14 cellular contexts compared by ENCODE assay signal in the genomic region with DNA sequence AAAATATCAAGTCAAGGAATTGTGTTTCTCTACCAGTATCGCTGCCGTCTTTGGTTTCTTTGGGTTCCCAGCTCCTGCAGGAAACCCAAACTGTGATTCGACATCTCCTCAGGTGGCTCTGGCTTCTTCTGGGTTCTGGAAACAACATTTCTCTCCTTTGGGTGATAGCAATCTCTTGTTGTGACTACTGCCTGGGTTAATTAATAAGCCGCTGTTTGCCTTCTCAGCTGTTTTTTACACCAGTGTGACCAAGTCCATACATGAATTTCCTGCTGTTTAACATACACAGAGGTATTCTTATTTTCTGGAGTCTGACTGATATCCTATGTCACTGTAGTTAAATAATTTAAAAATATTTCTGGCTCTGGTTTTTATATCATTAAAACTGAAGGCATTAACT.
DNase-seq lines count a peak whose midpoint lies in the region; TF ChIP-seq lines count a peak whose summit lies in the region.
"Had no signal": no experiment of that assay in that cellular context is flagged by ENCODE, and none has a peak within 500 bp of the region (broad histone marks: within the 10 kb centered on the region; RNA-seq: fewer than 3 reads in every experiment).

No MANE protein-coding gene starts in this region.

- TF ChIP-seq CTCF in osteocyte (IDR thresholded peaks at IDR 0.05): no peak

- DNase-seq in DMS53 (lab: John Stamatoyannopoulos, UW) (peak; percentile 66), DMS53 treated with DMSO at 0.1 percent for 48 hours (lab: John Stamatoyannopoulos, UW; ENCODE audit: unreplicated experiment) (no peak), kidney tubule cell (ENCODE audit: low spot score) (peak; percentile 53), renal cortical epithelial cell (ENCODE audit: low read depth) (peak; percentile 65), osteocyte (ENCODE audit: extremely low spot score, unreplicated experiment) (no peak), DMS79 (lab: John Stamatoyannopoulos, UW) (no peak)
- DNase-seq: AML-193; Calu3; CD4-positive, alpha-beta T cell; CD8-positive, alpha-beta T cell; DND-41; EL; GDM1 had no signal

- no peaks in the 10 kb centered on the region for H3K4me1 Mint-ChIP-seq in osteocyte (ENCODE audit: unreplicated experiment)
- H3K4me1 Mint-ChIP-seq: B cell had no signal

- H3K27ac Mint-ChIP-seq in osteocyte (ENCODE audit: unreplicated experiment): no peak overlapping the region
- H3K27ac Mint-ChIP-seq: B cell; CD4-positive, alpha-beta T cell; CD8-positive, alpha-beta T cell had no signal

- no peaks in the 10 kb centered on the region for H3K9me3 Mint-ChIP-seq in osteocyte (ENCODE audit: unreplicated experiment)
- H3K9me3 Mint-ChIP-seq: CD4-positive, alpha-beta T cell; CD8-positive, alpha-beta T cell had no signal

- no peak overlapping the region for H3K4me3 Mint-ChIP-seq in osteocyte (ENCODE audit: unreplicated experiment)
- H3K4me3 Mint-ChIP-seq: B cell; CD4-positive, alpha-beta T cell; CD8-positive, alpha-beta T cell had no signal

- peaks cover 7% of the 10 kb centered on the region for H3K27me3 Mint-ChIP-seq in osteocyte (ENCODE audit: unreplicated experiment)
- H3K27me3 Mint-ChIP-seq: B cell; CD4-positive, alpha-beta T cell had no signal

- H3K36me3 Mint-ChIP-seq in osteocyte (ENCODE audit: unreplicated experiment): no peaks in the 10 kb centered on the region
- H3K36me3 Mint-ChIP-seq: CD8-positive, alpha-beta T cell had no signal

Comparison
In these comparisons a context has a peak if more than half of its experiments do, and no peak if none do; other contexts are left out.
1. DNase-seq: peak in DMS53 (single experiment), kidney tubule cell (single experiment) and renal cortical epithelial cell (single experiment); none in DMS53 treated with DMSO at 0.1 percent for 48 hours (single experiment), osteocyte (single experiment) and DMS79 (single experiment).